In the genomic region with DNA sequence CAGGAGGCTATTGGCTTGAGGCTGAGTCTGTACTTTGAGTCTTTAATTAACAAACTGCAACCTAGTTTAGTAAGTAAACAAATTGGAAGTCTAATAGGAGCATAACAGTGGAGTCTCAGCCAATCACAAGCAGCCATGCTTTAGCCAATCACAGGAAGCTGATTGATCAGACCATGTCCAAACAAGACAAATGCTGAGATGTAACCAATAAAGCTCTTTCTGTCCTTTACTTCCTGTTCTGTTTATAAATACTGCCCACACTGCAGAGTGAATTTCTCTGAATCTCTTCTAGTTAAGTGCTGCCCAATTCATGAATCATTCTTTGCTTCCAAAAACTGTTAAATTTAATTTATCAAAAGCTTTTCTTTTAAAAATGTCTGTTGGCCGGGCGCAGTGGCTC, we compare ENCODE assay signal across 25 cellular contexts.
DNase-seq lines count a peak whose midpoint lies in the region; ATAC-seq, FAIRE-seq and TF ChIP-seq lines count a peak whose summit lies in the region.
"Had no signal": no experiment of that assay in that cellular context is flagged by ENCODE, and none has a peak within 500 bp of the region (broad histone marks: within the 10 kb centered on the region; RNA-seq: fewer than 3 reads in every experiment).

No MANE protein-coding gene starts in this region.

- no TSS peak for BruUV-seq in IMR-90 (replicated peaks; lab: Mats Ljungman, UMichigan)

- no peak for FAIRE-seq in kidney (lab: Jason Lieb, UNC)
- FAIRE-seq: colon, GM12878, GM19239, H54 had no signal

- H3K27me3 ChIP-seq in IMR-90 (ENCODE audit: control insufficient read depth, insufficient read depth, low read length), result no peaks in the 10 kb centered on the region
- no peaks in the 10 kb centered on the region for H3K27me3 ChIP-seq in adrenal gland
- H3K27me3 ChIP-seq: body of pancreas, heart left ventricle had no signal

- peak overlapping the region; percentile 41 for H2BK5ac ChIP-seq in IMR-90 (ENCODE audit: low read depth, low read length, poor library complexity, severe bottlenecking)

- peak overlapping the region; percentile 67 for H3K14ac ChIP-seq in IMR-90 (replicated peaks; ENCODE audit: low read depth, low read length)

- peak overlapping the region; percentile 85; the same call in 1 of the 2 replicates for H3K4ac ChIP-seq in IMR-90 (ENCODE audit: low read depth, low read length)

- H3K27ac ChIP-seq in IMR-90 (ENCODE audit: insufficient read depth, low read length) (no peak overlapping the region; the same call in 1 of the 2 replicates), adrenal gland (no peak overlapping the region), kidney (ENCODE audit: low read depth in 2 of 2, low read length in 2 of 2) (no peak overlapping the region)
- H3K27ac ChIP-seq: body of pancreas, heart left ventricle, prostate gland, thoracic aorta had no signal

- H3K4me1 ChIP-seq in IMR-90 (ENCODE audit: control insufficient read depth, insufficient read depth, low read length), result peaks cover 30% of the 10 kb centered on the region
- H3K4me1 ChIP-seq in adrenal gland (replicated peaks in 1 of 2), result peaks cover 0 to 3% of the 10 kb centered on the region in 2 donors
- peaks cover 0 to 9% of the 10 kb centered on the region in 2 donors for H3K4me1 ChIP-seq in kidney (ENCODE audit: control insufficient read depth in 1 of 2, insufficient read depth in 1 of 2, low read depth in 1 of 2, low read length in 2 of 2)

- H3K56ac ChIP-seq in IMR-90 (ENCODE audit: extremely low read depth, insufficient read depth, low read length), result no peak overlapping the region; the same call in 1 of the 2 replicates

- peaks cover 0 to 15% of the 10 kb centered on the region in 2 experiments; a peak in 1 of 4 replicates for H3K79me1 ChIP-seq in IMR-90 (ENCODE audit: low read depth in 1 of 2, low read length in 2 of 2)

- H4K5ac ChIP-seq in IMR-90 (ENCODE audit: low read depth, low read length), result no peak overlapping the region

- H2BK15ac ChIP-seq in IMR-90 (ENCODE audit: low read depth, low read length), result peak overlapping the region; percentile 86; the same call in 2 of the 3 replicates

- in situ Hi-C loops in IMR-90 (cut with MboI; ENCODE audit: low sequenced_read_pairs), result no loop called here

- no peaks in the 10 kb centered on the region; the same call in 1 of the 2 replicates for H3K9me3 ChIP-seq in IMR-90 (ENCODE audit: control insufficient read depth, insufficient read depth, low read length)
- no peaks in the 10 kb centered on the region for H3K9me3 ChIP-seq in adrenal gland (replicated peaks in 1 of 3)
- H3K9me3 ChIP-seq in kidney (ENCODE audit: control insufficient read depth in 1 of 2, low read length in 2 of 2), result no peaks in the 10 kb centered on the region
- H3K9me3 ChIP-seq: body of pancreas, heart left ventricle, prostate gland, thoracic aorta had no signal

- no peak for TF ChIP-seq CTCF in IMR-90 (conservative IDR thresholded peaks at IDR 0.05; ENCODE audit: low read depth, low read length)
- no peak for TF ChIP-seq CTCF in adrenal gland (IDR thresholded peaks at IDR 0.05)
- no peak for TF ChIP-seq CTCF in kidney (IDR thresholded peaks at IDR 0.05; ENCODE audit: borderline replicate concordance, extremely low read depth, insufficient read depth)

- H4K91ac ChIP-seq in IMR-90 (ENCODE audit: insufficient read depth, low read depth, low read length), result 0 out of 2 replicates have a peak overlapping the region, but pooled peaks have one; percentile 21

- CTCF ChIA-PET in IMR-90 (lab: Yijun Ruan, JAX), result interaction anchor here (0.6 kb wide), 1 partner anchor 447 kb away, joined by 3 read pairs; no protein-coding TSS in a partner anchor

- POLR2A ChIA-PET in IMR-90 (lab: Charles Lee; ENCODE audit: unreplicated experiment), result no interaction called here

- H2AK5ac ChIP-seq in IMR-90 (ENCODE audit: low read depth, low read length), result peak overlapping the region; percentile 41

- peak overlapping the region; percentile 59 to 70; a peak in 3 of 4 replicates for H4K8ac ChIP-seq in IMR-90 (ENCODE audit: low read depth in 2 of 2, low read length in 2 of 2)

- no peaks in the 10 kb centered on the region for H3K36me3 ChIP-seq in IMR-90 (ENCODE audit: control insufficient read depth, insufficient read depth, low read length)
- no peaks in the 10 kb centered on the region for H3K36me3 ChIP-seq in adrenal gland (replicated peaks in 1 of 2)
- no peaks in the 10 kb centered on the region for H3K36me3 ChIP-seq in kidney (ENCODE audit: control insufficient read depth in 1 of 2, insufficient read depth in 2 of 2, low read length in 2 of 2)
- H3K36me3 ChIP-seq: heart left ventricle, prostate gland, thoracic aorta had no signal

- no peak for TF ChIP-seq RAD21 in IMR-90 (IDR thresholded peaks at IDR 0.05; ENCODE audit: low read length)

- ATAC-seq in IMR-90 (ENCODE audit: low read depth) (no peak), GM19397 (IDR thresholded peaks at IDR 0.05; ENCODE audit: unreplicated experiment) (no peak)
- ATAC-seq: activated CD8-positive, alpha-beta memory T cell treated with anti-CD3 and anti-CD28 coated beads, Interleukin-2, amount 10 ng/mL, durations not matched to agents 7 days and 5 days; body of pancreas; effector memory CD8-positive, alpha-beta T cell; GM12878; heart left ventricle; Right ventricle myocardium inferior had no signal

- H2BK20ac ChIP-seq in IMR-90 (ENCODE audit: low read depth, low read length), result peak overlapping the region; percentile 83; the same call in 1 of the 2 replicates

- no peak overlapping the region for H3K4me3 ChIP-seq in IMR-90 (ENCODE audit: insufficient read depth, low read depth, low read length)
- H3K4me3 ChIP-seq in adrenal gland, result no peak overlapping the region
- H3K4me3 ChIP-seq in kidney (ENCODE audit: low read length in 2 of 2), result no peak overlapping the region
- H3K4me3 ChIP-seq: body of pancreas, GM12878, heart left ventricle, prostate gland, thoracic aorta had no signal

- H2BK120ac ChIP-seq in IMR-90 (ENCODE audit: low read depth, low read length), result peak overlapping the region; percentile 90

- no peak overlapping the region for H2AFZ ChIP-seq in IMR-90 (replicated peaks; ENCODE audit: low read length, poor library complexity)

- H3K18ac ChIP-seq in IMR-90 (ENCODE audit: low read depth, low read length), result peak overlapping the region; percentile 33; the same call in 1 of the 2 replicates

- H2AK9ac ChIP-seq in IMR-90 (replicated peaks; ENCODE audit: low read depth, low read length, poor library complexity), result no peak overlapping the region

- dilution Hi-C loops in IMR-90 (cut with HindIII; ENCODE audit: low sequenced_read_pairs, unreplicated experiment), result no loop called here

- H3K9me1 ChIP-seq in IMR-90 (ENCODE audit: insufficient read depth, low read length), result peaks cover 37% of the 10 kb centered on the region

- peak; percentile 36 for DNase-seq in EH (ENCODE audit: low read depth)
- DNase-seq in IMR-90, result peak; percentile 31
- peak; percentile 30 for DNase-seq in SW480 (ENCODE audit: low spot score)
- DNase-seq in iris pigment epithelial cell (ENCODE audit: low read depth), result peak; percentile 22
- no peak for DNase-seq in activated effector memory CD4-positive, alpha-beta T cell treated with Interleukin-2 at 50 U/mL for 16 hours
- no peak for DNase-seq in adrenal gland
- no peak for DNase-seq in kidney
- DNase-seq: activated CD4-positive, alpha-beta T cell treated with anti-CD3 and anti-CD28 coated beads, Interleukin-2, amount 10 ng/mL, durations not matched to agents 24 days and 14 days; activated CD8-positive, alpha-beta memory T cell treated with anti-CD3 and anti-CD28 coated beads, Interleukin-2, amount 10 ng/mL, durations not matched to agents 7 days and 5 days; activated naive CD8-positive, alpha-beta T cell treated with anti-CD3 and anti-CD28 coated beads for 36 hours; body of pancreas; CD4-positive, CD25-positive, alpha-beta regulatory T cell; DMS 273 treated with DMSO at 0.1 percent for 48 hours; effector memory CD8-positive, alpha-beta T cell; heart left ventricle; NCI-H1930; stimulated activated naive CD4-positive, alpha-beta T cell had no signal

- H3K23ac ChIP-seq in IMR-90 (ENCODE audit: low read depth, low read length), result no peak overlapping the region

- H4K20me1 ChIP-seq in IMR-90 (ENCODE audit: insufficient read depth, low read length), result no peaks in the 10 kb centered on the region

- H3K4me2 ChIP-seq in IMR-90 (ENCODE audit: low read depth, low read length), result no peak overlapping the region

- WGBS in IMR-90 (ENCODE audit: extremely low coverage in 2 of 2, insufficient read length in 1 of 2), 2 experiments, result no CpG with 5 or more reads among the region's 2 CpGs
- 77 to 95% (median 87%) methylated on average over 2 of the region's 2 CpGs for WGBS in adrenal gland, 4 donors

- intact Hi-C loops in IMR-90 (cut with micrococcal nuclease), result no loop called here
- intact Hi-C loops in adrenal gland (cut with DNase I), result no loop called here
- intact Hi-C loops in kidney (cut with DNase I), result no loop called here

- no peak overlapping the region for H3K9ac ChIP-seq in IMR-90 (ENCODE audit: low read depth, low read length)
- H3K9ac ChIP-seq in kidney (ENCODE audit: low read length in 2 of 2), result no peak overlapping the region

- TF ChIP-seq POLR2A in IMR-90 (IDR thresholded peaks at IDR 0.05; ENCODE audit: low read depth, low read length) (no peak), adrenal gland (IDR thresholded peaks at IDR 0.05) (no peak)

TF ChIP-seq in IMR-90, 13 proteins besides CTCF, POLR2A, EP300 and RAD21:
- TF ChIP-seq MXI1 (IDR thresholded peaks at IDR 0.05; ENCODE audit: borderline replicate concordance, low read depth, low read length) (no peak), MAFK (IDR thresholded peaks at IDR 0.05; ENCODE audit: low read depth, low read length) (no peak), BHLHE40 (IDR thresholded peaks at IDR 0.05; ENCODE audit: low read depth, low read length) (no peak), RFX5 (IDR thresholded peaks at IDR 0.05; ENCODE audit: low read depth, low read length) (no peak)

Comparison
In these comparisons a context has a peak if more than half of its experiments do, and no peak if none do; other contexts are left out.
1. DNase-seq: peak in EH (single experiment), IMR-90 (single experiment), SW480 (single experiment) and iris pigment epithelial cell (single experiment); none in activated effector memory CD4-positive, alpha-beta T cell treated with Interleukin-2 at 50 U/mL for 16 hours (single experiment), adrenal gland (0 of 7) and kidney (single experiment).